ENCODE assay signal across 11 cellular contexts in genomic region chr2:64595397-64596160, GRCh38. TPM values are rescaled to one million over a fixed set of nuclear protein-coding genes. Genes with fewer than 3 reads are reported as not detected.
DNase-seq lines count a peak whose midpoint lies in the region; TF ChIP-seq lines count a peak whose summit lies in the region.
"Had no signal": no experiment of that assay in that cellular context is flagged by ENCODE, and none has a peak within 500 bp of the region (broad histone marks: within the 10 kb centered on the region; RNA-seq: fewer than 3 reads in every experiment).

No MANE protein-coding gene starts in this region.

- POLR2A ChIA-PET in AG04449 (lab: Yijun Ruan, JAX) = no interaction called here
- POLR2A ChIA-PET in CD8-positive, alpha-beta memory T cell (lab: Charles Lee) = no interaction called here
- POLR2A ChIA-PET in activated CD4-positive, alpha-beta memory T cell treated with anti-CD3 and anti-CD28 coated beads for 36 hours (lab: Charles Lee) = interaction anchor here (1.4 kb wide), 1 partner anchor 11 kb away, joined by 7 read pairs; no protein-coding TSS in a partner anchor

- peak overlapping the region in 3 of 8 donors; percentile 14 to 46 (median 23) for H3K27ac Mint-ChIP-seq in CD8-positive, alpha-beta memory T cell
- no peak overlapping the region for H3K27ac Mint-ChIP-seq in activated CD4-positive, alpha-beta memory T cell treated with anti-CD3 and anti-CD28 coated beads for 36 hours
- H3K27ac Mint-ChIP-seq: T-helper 1 cell treated with Interleukin-12 subunit alpha and Interleukin-12 subunit beta and Interleukin-4 antibody, amounts not matched to agents 30 μg/mL and 1 μg/mL, for 36 hours had no signal

- H3K9me3 Mint-ChIP-seq in CD8-positive, alpha-beta memory T cell = no peaks in the 10 kb centered on the region
- H3K9me3 Mint-ChIP-seq in activated CD4-positive, alpha-beta memory T cell treated with anti-CD3 and anti-CD28 coated beads for 36 hours = no peaks in the 10 kb centered on the region
- H3K9me3 Mint-ChIP-seq: T-helper 1 cell treated with Interleukin-12 subunit alpha and Interleukin-12 subunit beta and Interleukin-4 antibody, amounts not matched to agents 30 μg/mL and 1 μg/mL, for 36 hours had no signal

- DNase-seq in AG04449 (ENCODE audit: low read depth, low spot score) = no peak
- peak; percentile 66 for DNase-seq in HT-29 (ENCODE audit: low spot score)
- DNase-seq in ascending aorta (ENCODE audit: low spot score in 2 of 2) = no peak
- peak; percentile 7 for DNase-seq in kidney tubule cell (ENCODE audit: low spot score)
- no peak for DNase-seq in sigmoid colon
- no peak for DNase-seq in NOMO-1 (lab: John Stamatoyannopoulos, UW; ENCODE audit: unreplicated experiment in 2 of 2)
- no peak for DNase-seq in CD8-positive, alpha-beta memory T cell
- no peak for DNase-seq in activated CD4-positive, alpha-beta memory T cell treated with anti-CD3 and anti-CD28 coated beads for 36 hours
- DNase-seq: adrenal gland, lower lobe of right lung had no signal

- H3K36me3 Mint-ChIP-seq in CD8-positive, alpha-beta memory T cell = peaks cover 5 to 28% (median 7%) of the 10 kb centered on the region in 3 donors
- H3K36me3 Mint-ChIP-seq in activated CD4-positive, alpha-beta memory T cell treated with anti-CD3 and anti-CD28 coated beads for 36 hours = peaks cover 12% of the 10 kb centered on the region

- intact Hi-C loops in ascending aorta (cut with DNase I) = no loop called here
- intact Hi-C loops in sigmoid colon (cut with DNase I) = no loop called here
- intact Hi-C loops in activated CD4-positive, alpha-beta memory T cell treated with anti-CD3 and anti-CD28 coated beads for 36 hours (cut with micrococcal nuclease) = no loop called here

- H3K4me1 ChIP-seq in ascending aorta = peaks cover 0 to 11% of the 10 kb centered on the region in 2 donors
- H3K4me1 ChIP-seq in sigmoid colon = peaks cover 0 to 4% (median 0%) of the 10 kb centered on the region in 4 donors
- H3K4me1 ChIP-seq in CD8-positive, alpha-beta memory T cell (ENCODE audit: insufficient read depth, low read length) = no peaks in the 10 kb centered on the region
- H3K4me1 ChIP-seq: lower lobe of right lung had no signal

- no peaks in the 10 kb centered on the region for H3K27me3 Mint-ChIP-seq in CD8-positive, alpha-beta memory T cell
- H3K27me3 Mint-ChIP-seq in activated CD4-positive, alpha-beta memory T cell treated with anti-CD3 and anti-CD28 coated beads for 36 hours = no peaks in the 10 kb centered on the region

- TF ChIP-seq POLR2A in sigmoid colon (IDR thresholded peaks at IDR 0.05) = no peak

- H3K27me3 ChIP-seq in ascending aorta = no peaks in the 10 kb centered on the region
- H3K27me3 ChIP-seq in sigmoid colon = no peaks in the 10 kb centered on the region
- H3K27me3 ChIP-seq in CD8-positive, alpha-beta memory T cell (ENCODE audit: insufficient read depth, low read length, poor library complexity, severe bottlenecking) = no peaks in the 10 kb centered on the region
- H3K27me3 ChIP-seq: adrenal gland had no signal

- H3K36me3 ChIP-seq in ascending aorta (peaks cover 13 to 16% of the 10 kb centered on the region in 2 donors), sigmoid colon (peaks cover 0 to 33% (median 5%) of the 10 kb centered on the region in 4 donors)
- H3K36me3 ChIP-seq in CD8-positive, alpha-beta memory T cell (ENCODE audit: insufficient read depth, low read length) = peaks cover 7% of the 10 kb centered on the region

- no peak overlapping the region for H3K4me3 Mint-ChIP-seq in CD8-positive, alpha-beta memory T cell
- no peak overlapping the region for H3K4me3 Mint-ChIP-seq in activated CD4-positive, alpha-beta memory T cell treated with anti-CD3 and anti-CD28 coated beads for 36 hours
- H3K4me3 Mint-ChIP-seq: T-helper 1 cell treated with Interleukin-12 subunit alpha and Interleukin-12 subunit beta and Interleukin-4 antibody, amounts not matched to agents 30 μg/mL and 1 μg/mL, for 36 hours had no signal

- peaks cover 3 to 8% (median 5%) of the 10 kb centered on the region in 3 donors for H3K4me1 Mint-ChIP-seq in CD8-positive, alpha-beta memory T cell
- H3K4me1 Mint-ChIP-seq in activated CD4-positive, alpha-beta memory T cell treated with anti-CD3 and anti-CD28 coated beads for 36 hours (ENCODE audit: low read depth) = peaks cover 23% of the 10 kb centered on the region

- H3K4me3 ChIP-seq in AG04449 (ENCODE audit: low read depth, low read length) (no peak overlapping the region), ascending aorta (no peak overlapping the region), sigmoid colon (no peak overlapping the region)
- no peak overlapping the region for H3K4me3 ChIP-seq in CD8-positive, alpha-beta memory T cell (ENCODE audit: low read length)
- H3K4me3 ChIP-seq: adrenal gland, lower lobe of right lung had no signal

- peak overlapping the region; percentile 14 to 43 for H3K27ac ChIP-seq in ascending aorta
- no peak overlapping the region for H3K27ac ChIP-seq in sigmoid colon
- H3K27ac ChIP-seq in CD8-positive, alpha-beta memory T cell (ENCODE audit: low read depth, low read length) = no peak overlapping the region
- H3K27ac ChIP-seq: adrenal gland, lower lobe of right lung had no signal

- 15 to 63% methylated on average over 4 of the region's 4 CpGs for WGBS in sigmoid colon, 2 donors

- CTCF ChIA-PET in AG04449 (lab: Yijun Ruan, JAX) = interaction anchor here (0.8 to 7.6 kb wide), 14 partner anchors 8 to 322 kb away, joined by 3 to 44 read pairs (median 4); no protein-coding TSS in a partner anchor
- CTCF ChIA-PET in CD8-positive, alpha-beta memory T cell (lab: Charles Lee) = interaction anchor here (1.1 to 1.2 kb wide), 3 partner anchors 9 to 50 kb away, joined by 3 to 7 read pairs (median 3); no protein-coding TSS in a partner anchor
- CTCF ChIA-PET in activated CD4-positive, alpha-beta memory T cell treated with anti-CD3 and anti-CD28 coated beads for 36 hours (lab: Charles Lee) = interaction anchor here (0.7 to 1.7 kb wide), 4 partner anchors 9 to 277 kb away, joined by 3 to 6 read pairs (median 4); no protein-coding TSS in a partner anchor

- H3K9me3 ChIP-seq in ascending aorta = no peaks in the 10 kb centered on the region
- H3K9me3 ChIP-seq in sigmoid colon = no peaks in the 10 kb centered on the region
- H3K9me3 ChIP-seq in CD8-positive, alpha-beta memory T cell (ENCODE audit: low read length) = no peaks in the 10 kb centered on the region
- H3K9me3 ChIP-seq: adrenal gland, lower lobe of right lung had no signal

- TF ChIP-seq EP300 in sigmoid colon (IDR thresholded peaks at IDR 0.05) = no peak

- TF ChIP-seq CTCF in AG04449 (IDR thresholded peaks at IDR 0.05; ENCODE audit: insufficient read depth, low read length, missing control alignments) (peak; percentile 12), ascending aorta (IDR thresholded peaks at IDR 0.05) (peak in 1 of 3 experiments; percentile 32), sigmoid colon (IDR thresholded peaks at IDR 0.05) (peak in 2 of 4 experiments; percentile 19 to 22)

RNA-seq across cellular contexts. Expression of gene SERTAD2, which starts 58.1 kb away (rescaled TPM):
- 6.1 and 6.6 TPM in 2 replicates for total RNA-seq in HT-29 (2014; rRNA removed; shearing (Covaris generic))
- total RNA-seq in ascending aorta (8.7 TPM), sigmoid colon (10 to 100 TPM in 2 of 4 donors, 1 to 10 TPM in 2; 7.2 to 14.3 (median 10.5) TPM)
- 10 to 100 TPM in 1 of 3 donors, 1 to 10 TPM in 2; 6.9 to 13.8 (median 8.4) TPM for polyA plus RNA-seq in sigmoid colon
- 10 to 100 TPM; 20.6 to 21.4 TPM for total RNA-seq in CD8-positive, alpha-beta memory T cell
- 6.3 TPM for polyA plus RNA-seq in CD8-positive, alpha-beta memory T cell
- total RNA-seq in activated CD4-positive, alpha-beta memory T cell treated with anti-CD3 and anti-CD28 coated beads for 36 hours = 10 to 100 TPM; 11.3 to 11.4 TPM

Comparison
In these comparisons a context has a peak if more than half of its experiments do, and no peak if none do; other contexts are left out.
1. DNase-seq: peak in HT-29 (single experiment) and kidney tubule cell (single experiment); none in AG04449 (single experiment), ascending aorta (0 of 2), sigmoid colon (single experiment), NOMO-1 (0 of 2), CD8-positive, alpha-beta memory T cell (0 of 5) and activated CD4-positive, alpha-beta memory T cell treated with anti-CD3 and anti-CD28 coated beads for 36 hours (single experiment).
2. H3K27ac ChIP-seq: peak in ascending aorta (2 of 2); none in sigmoid colon (0 of 4) and CD8-positive, alpha-beta memory T cell (single experiment).